In the genomic region with DNA sequence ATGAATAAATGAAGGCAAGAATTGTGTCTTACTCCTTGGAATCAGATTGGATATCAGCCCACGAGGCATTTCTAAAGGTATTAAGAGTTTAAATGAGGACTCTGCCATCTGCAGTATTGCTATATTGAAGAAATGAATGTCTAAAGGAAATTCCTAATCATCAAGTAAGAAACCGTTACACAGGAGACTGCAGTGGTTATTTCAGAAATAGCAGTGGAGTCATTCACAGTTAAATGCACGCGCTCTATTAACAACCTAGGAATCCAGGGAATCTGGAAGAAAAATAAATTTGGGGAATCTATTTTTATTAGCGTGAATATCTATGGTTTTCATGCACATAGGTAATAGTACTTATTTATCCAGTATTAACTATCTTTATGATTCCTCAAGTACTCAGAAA, we compare ENCODE assay signal across 19 cellular contexts.
"Had no signal": no experiment of that assay in that cellular context is flagged by ENCODE, and none has a peak within 500 bp of the region (broad histone marks: within the 10 kb centered on the region; RNA-seq: fewer than 3 reads in every experiment).

No MANE protein-coding gene starts in this region.

- H3K4me3 ChIP-seq: left ventricle myocardium inferior, ovary, prostate gland, right atrium auricular region, transverse colon had no signal

- H3K27me3 ChIP-seq: ovary, right atrium auricular region had no signal

- H3K9me3 ChIP-seq: left ventricle myocardium inferior, ovary, prostate gland, right atrium auricular region, transverse colon had no signal

- H3K4me1 ChIP-seq: left ventricle myocardium inferior, prostate gland, right atrium auricular region, transverse colon had no signal

- H3K36me3 ChIP-seq: left ventricle myocardium inferior, ovary, prostate gland, right atrium auricular region, transverse colon, WERI-Rb-1 had no signal

- ATAC-seq: activated T-cell treated with anti-CD3 and anti-CD28 coated beads, Interleukin-2, amount 50 U/mL, for 72 hours; natural killer cell treated with Interleukin-12 subunit alpha and Interleukin-12 subunit beta and Interleukin-15 and Interleukin-18, amount 100 ng/mL, for 72 hours; stimulated activated memory B cell treated with anti-CD40 and anti-IgM and Interleukin-4, amounts not matched to agents 10 μg/mL and 1 μg/mL and 100 μg/mL, for 72 hours; T-cell had no signal

- DNase-seq: activated CD4-positive, alpha-beta T cell treated with anti-CD3 and anti-CD28 coated beads, Interleukin-2, amount 50 U/mL, for 4 hours; activated effector memory CD4-positive, alpha-beta T cell treated with Interleukin-2 at 50 U/mL for 16 hours; activated naive CD4-positive, alpha-beta T cell treated with anti-CD3 and anti-CD28 coated beads for 36 hours; activated naive CD8-positive, alpha-beta T cell treated with anti-CD3 and anti-CD28 coated beads, Interleukin-2, amount 10 ng/mL, durations not matched to agents 7 days and 5 days; activated T-cell treated with anti-CD3 and anti-CD28 coated beads, Interleukin-2, amount 50 U/mL, for 72 hours; amniotic stem cell; cerebellar nuclear complex; cortex of kidney; immature natural killer cell; left ventricle myocardium inferior; ovary; stimulated activated CD4-positive, alpha-beta T cell treated with anti-CD3 and anti-CD28 coated beads, Interleukin-2, amount 100 ng/mL, for 24 hours; T-cell; transverse colon had no signal

- H3K27ac ChIP-seq: left ventricle myocardium inferior, ovary, prostate gland, right atrium auricular region, transverse colon, WERI-Rb-1 had no signal
